In genomic region chr9:97559111-97559514, GRCh38 we compare ENCODE assay signal across 10 cellular contexts. TPM values are rescaled to one million over a fixed set of nuclear protein-coding genes. Genes with fewer than 3 reads are reported as not detected.
A peak's percentile ranks its signal among the peaks of the same experiment; 100 is the strongest.
DNase-seq lines count a peak whose midpoint lies in the region; ATAC-seq, FAIRE-seq and TF ChIP-seq lines count a peak whose summit lies in the region.
"Had no signal": no experiment of that assay in that cellular context is flagged by ENCODE, and none has a peak within 500 bp of the region (broad histone marks: within the 10 kb centered on the region; RNA-seq: fewer than 3 reads in every experiment).

No MANE protein-coding gene starts in this region.

- H3K27me3 Mint-ChIP-seq in MCF 10A (ENCODE audit: insufficient read depth, unreplicated experiment), result peaks cover 30% of the 10 kb centered on the region

- DNase-seq in stimulated activated CD4-positive, alpha-beta T cell treated with anti-CD3 and anti-CD28 coated beads, Interleukin-15, amount 100 ng/mL, for 24 hours, result peak; percentile 16
- no peak for DNase-seq in stimulated activated CD4-positive, alpha-beta T cell treated with anti-CD3 and anti-CD28 coated beads, Interleukin-12 subunit alpha, Interleukin-12 subunit beta, amount 100 ng/mL, for 4 hours
- DNase-seq in MCF 10A (ENCODE audit: unreplicated experiment) (no peak), vagina (ENCODE audit: extremely low spot score in 2 of 2) (no peak), EL (no peak), SIG-M5 treated with dmso at 0.1 percent for 504 hours (lab: John Stamatoyannopoulos, UW; ENCODE audit: unreplicated experiment) (no peak), small intestine (no peak)
- DNase-seq: natural killer cell had no signal

- peaks cover 17% of the 10 kb centered on the region for H3K4me1 Mint-ChIP-seq in MCF 10A (ENCODE audit: insufficient read depth, unreplicated experiment)

- POLR2A ChIA-PET in MCF 10A (lab: Yijun Ruan, JAX), result interaction anchor here (1.0 kb wide), 1 partner anchor 11 kb away, joined by 3 read pairs; no protein-coding TSS in a partner anchor

- CTCF ChIA-PET in MCF 10A (lab: Yijun Ruan, JAX), result interaction anchor here (1.3 to 1.8 kb wide), 2 partner anchors 39 to 90 kb away, joined by 5 read pairs; no protein-coding TSS in a partner anchor

- BruUV-seq in MCF 10A (replicated peaks; lab: Mats Ljungman, UMichigan), result no TSS peak

- WGBS in small intestine, 3 donors, result 75 to 85% (median 75%) methylated on average over 10 of the region's 10 CpGs

- H3K36me3 ChIP-seq in vagina, result no peaks in the 10 kb centered on the region
- H3K36me3 ChIP-seq in small intestine (ENCODE audit: control insufficient read depth in 2 of 2, insufficient read depth in 2 of 2, low read length in 2 of 2), result no peaks in the 10 kb centered on the region

- intact Hi-C loops in MCF 10A (cut with micrococcal nuclease) (no loop called here), vagina (cut with DNase I) (no loop called here)

- no peaks in the 10 kb centered on the region for H3K36me3 Mint-ChIP-seq in MCF 10A (ENCODE audit: insufficient read depth, unreplicated experiment)
- H3K36me3 Mint-ChIP-seq: natural killer cell had no signal

- no peaks in the 10 kb centered on the region for H3K27me3 ChIP-seq in vagina
- H3K27me3 ChIP-seq in small intestine (ENCODE audit: control insufficient read depth in 2 of 2, insufficient read depth in 2 of 2, low read length in 2 of 2), result no peaks in the 10 kb centered on the region

- no peaks in the 10 kb centered on the region for H3K9me3 ChIP-seq in vagina
- H3K9me3 ChIP-seq in small intestine (ENCODE audit: control insufficient read depth, low read depth), result no peaks in the 10 kb centered on the region

- no peak overlapping the region for H3K4me3 Mint-ChIP-seq in MCF 10A (ENCODE audit: unreplicated experiment)
- H3K4me3 Mint-ChIP-seq: natural killer cell had no signal

- peak overlapping the region; percentile 66 for H3K27ac Mint-ChIP-seq in MCF 10A (ENCODE audit: low read depth, unreplicated experiment)
- H3K27ac Mint-ChIP-seq: natural killer cell had no signal

- TF ChIP-seq CTCF in MCF 10A (IDR thresholded peaks at IDR 0.05; ENCODE audit: unreplicated experiment) (no peak), vagina (IDR thresholded peaks at IDR 0.05) (no peak)

- peaks cover 65% of the 10 kb centered on the region for H3K4me1 ChIP-seq in vagina
- H3K4me1 ChIP-seq in small intestine (ENCODE audit: control insufficient read depth in 2 of 2, insufficient read depth in 1 of 2, low read depth in 1 of 2, low read length in 1 of 2), result peaks cover 0 to 2% of the 10 kb centered on the region in 2 donors

- H3K27ac ChIP-seq in vagina (peak overlapping the region; percentile 95), small intestine (ENCODE audit: low read depth in 1 of 2, low read length in 1 of 2) (no peak overlapping the region)

- TF ChIP-seq POLR2A in vagina (IDR thresholded peaks at IDR 0.05), result no peak

- H3K4me3 ChIP-seq in vagina (no peak overlapping the region), small intestine (ENCODE audit: low read depth in 1 of 2, low read length in 2 of 2) (no peak overlapping the region)

- no peaks in the 10 kb centered on the region for H3K9me3 Mint-ChIP-seq in MCF 10A (ENCODE audit: unreplicated experiment)
- H3K9me3 Mint-ChIP-seq: natural killer cell had no signal

- no peak for FAIRE-seq in small intestine (lab: Jason Lieb, UNC)
- FAIRE-seq: endometrium had no signal

- ATAC-seq in HG03064 (IDR thresholded peaks at IDR 0.05; ENCODE audit: low read depth, unreplicated experiment), result peak; percentile 75
- ATAC-seq: natural killer cell had no signal

RNA-seq across cellular contexts. Expression of gene TMOD1, which starts 57.6 kb away (rescaled TPM):
- total RNA-seq in MCF 10A (2022) (0.26 TPM in 1 of 2 replicates, not detected in the other), vagina (21.1 TPM)
- 1 to 10 TPM; 1.1 to 9.9 (median 1.4) TPM for polyA plus RNA-seq in small intestine

Comparison
In these comparisons a context has a peak if more than half of its experiments do, and no peak if none do; other contexts are left out.
1. RNA of gene TMOD1, which starts 57.6 kb away (total RNA-seq): 21.1 TPM in vagina (single experiment); 0.26 TPM in MCF 10A; every median in the first group is over 10 times any median in the second.